9 cellular contexts compared by ENCODE assay signal in genomic region chr14:22039938-22040780, GRCh38.
DNase-seq lines count a peak whose midpoint lies in the region; ATAC-seq, FAIRE-seq and TF ChIP-seq lines count a peak whose summit lies in the region.
"Had no signal": no experiment of that assay in that cellular context is flagged by ENCODE, and none has a peak within 500 bp of the region (broad histone marks: within the 10 kb centered on the region; RNA-seq: fewer than 3 reads in every experiment).

No MANE protein-coding gene starts in this region.

- no peak for ATAC-seq in K562
- peak; percentile 93 for ATAC-seq in naive thymus-derived CD4-positive, alpha-beta T cell
- no peak for ATAC-seq in HG02610 (IDR thresholded peaks at IDR 0.05; ENCODE audit: unreplicated experiment)

- CTCF ChIA-PET in PC-9 (lab: Charles Lee) (no interaction called here), K562 (lab: Yijun Ruan, JAX; ENCODE audit: low intra/inter-chr PET ratio) (no interaction called here)
- CTCF ChIA-PET in naive thymus-derived CD4-positive, alpha-beta T cell (lab: Charles Lee) = interaction anchor here (0.8 to 1.6 kb wide), 12 partner anchors 14 to 118 kb away, joined by 3 to 11 read pairs (median 4); no protein-coding TSS in a partner anchor

- no peak overlapping the region for H3K4me2 ChIP-seq in PC-9
- no peak overlapping the region for H3K4me2 ChIP-seq in K562 (ENCODE audit: insufficient read depth, low read length)
- H3K4me2 ChIP-seq: BLaER1 treated with 17β-estradiol and CSF1 and Interleukin-3, amounts not matched to agents 10 nM and 100 nM had no signal

- no peaks in the 10 kb centered on the region for H3K9me3 ChIP-seq in PC-9 (ENCODE audit: insufficient read depth, low read depth)
- H3K9me3 ChIP-seq in K562 (replicated peaks; ENCODE audit: control insufficient read depth, insufficient read depth, low read depth, low read length) = no peaks in the 10 kb centered on the region
- H3K9me3 ChIP-seq in naive thymus-derived CD4-positive, alpha-beta T cell (ENCODE audit: control insufficient read depth in 2 of 3, low read length in 3 of 3) = no peaks in the 10 kb centered on the region
- H3K9me3 ChIP-seq in stomach = no peaks in the 10 kb centered on the region
- H3K9me3 ChIP-seq: BLaER1 treated with 17β-estradiol and CSF1 and Interleukin-3, amounts not matched to agents 10 nM and 100 nM had no signal

- peak overlapping the region; percentile 79 to 91 (median 83) for H3K4me3 Mint-ChIP-seq in naive thymus-derived CD4-positive, alpha-beta T cell

- WGBS in K562 (ENCODE audit: insufficient coverage, low coverage, missing lambda C conversion rate) = 3% methylated on average over 6 of the region's 6 CpGs
- WGBS in stomach, 5 donors = 39 to 46% (median 41%) methylated on average over 6 of the region's 6 CpGs

- H3K27me3 ChIP-seq in PC-9 (ENCODE audit: insufficient read depth, low read depth) (no peaks in the 10 kb centered on the region), K562 (ENCODE audit: control insufficient read depth in 2 of 2, insufficient read depth in 2 of 2, low read length in 2 of 2) (no peaks in the 10 kb centered on the region), stomach (no peaks in the 10 kb centered on the region)
- no peaks in the 10 kb centered on the region for H3K27me3 ChIP-seq in naive thymus-derived CD4-positive, alpha-beta T cell (ENCODE audit: control insufficient read depth in 2 of 2, insufficient read depth in 2 of 2, low read length in 2 of 2)

- H3K4me1 Mint-ChIP-seq in naive thymus-derived CD4-positive, alpha-beta T cell = peaks cover 2 to 34% (median 12%) of the 10 kb centered on the region in 7 donors

- BruUV-seq in PC-9 (replicated peaks; lab: Mats Ljungman, UMichigan) (no TSS peak), K562 (replicated peaks; lab: Mats Ljungman, UMichigan) (no TSS peak)

- no peak for TF ChIP-seq RAD21 in K562 (CRISPR knock-in tag; conservative IDR thresholded peaks at IDR 0.05 in 1 of 2, IDR thresholded peaks at IDR 0.05 in 1 of 2)

- no peak overlapping the region for H2AFZ ChIP-seq in PC-9
- H2AFZ ChIP-seq in K562 (ENCODE audit: low read depth, low read length) = no peak overlapping the region

- peak; percentile 59; the same call in 1 of the 2 replicates for TF ChIP-seq CTCF in PC-9 (conservative IDR thresholded peaks at IDR 0.05)
- peak; percentile 2 to 34 (median 13); a peak in 1 of 6 replicates for TF ChIP-seq CTCF in K562 (IDR thresholded peaks at IDR 0.05 in 2 of 3, conservative IDR thresholded peaks at IDR 0.05 in 1 of 3; ENCODE audit: insufficient read depth in 2 of 3, low read depth in 1 of 3, low read length in 3 of 3)
- TF ChIP-seq CTCF in stomach (IDR thresholded peaks at IDR 0.05) = peak in 2 of 7 experiments; percentile 41 to 45

- H3K4me1 ChIP-seq in PC-9 (replicated peaks; ENCODE audit: insufficient read depth) (no peaks in the 10 kb centered on the region), K562 (replicated peaks in 1 of 2; ENCODE audit: control insufficient read depth in 2 of 2, insufficient read depth in 2 of 2, low read length in 2 of 2) (no peaks in the 10 kb centered on the region), stomach (no peaks in the 10 kb centered on the region)
- no peaks in the 10 kb centered on the region for H3K4me1 ChIP-seq in naive thymus-derived CD4-positive, alpha-beta T cell (ENCODE audit: control insufficient read depth in 2 of 2, insufficient read depth in 2 of 2, low read length in 2 of 2)

- intact Hi-C loops in PC-9 (cut with micrococcal nuclease; ENCODE audit: unreplicated experiment) (no loop called here), K562 (cut with micrococcal nuclease) (no loop called here), stomach (cut with DNase I; ENCODE audit: low total_unique reads) (no loop called here)
- intact Hi-C loops in naive thymus-derived CD4-positive, alpha-beta T cell (cut with micrococcal nuclease) = loop anchor here (1.0 to 2.0 kb wide), 4 partner anchors 37 to 530 kb away; no protein-coding TSS in a partner anchor

- TF ChIP-seq POLR2A in K562 (conservative IDR thresholded peaks at IDR 0.05) (no peak), stomach (IDR thresholded peaks at IDR 0.05) (no peak)

- no peak overlapping the region for H3K9ac ChIP-seq in K562 (ENCODE audit: insufficient read depth in 1 of 2, low read depth in 2 of 2, low read length in 2 of 2)
- H3K9ac ChIP-seq: BLaER1 treated with 17β-estradiol and CSF1 and Interleukin-3, amounts not matched to agents 10 nM and 100 nM had no signal

- H3F3A ChIP-seq in PC-9 (ENCODE audit: insufficient read depth, low read depth) = no peaks in the 10 kb centered on the region

- no peaks in the 10 kb centered on the region for H3K36me3 ChIP-seq in PC-9 (ENCODE audit: low read depth)
- H3K36me3 ChIP-seq in K562 (ENCODE audit: control insufficient read depth, insufficient read depth, low read length) = no peaks in the 10 kb centered on the region
- no peaks in the 10 kb centered on the region for H3K36me3 ChIP-seq in naive thymus-derived CD4-positive, alpha-beta T cell (ENCODE audit: control insufficient read depth in 2 of 3, insufficient read depth in 3 of 3, low read length in 3 of 3)
- no peaks in the 10 kb centered on the region for H3K36me3 ChIP-seq in stomach
- H3K36me3 ChIP-seq: BLaER1 treated with 17β-estradiol and CSF1 and Interleukin-3, amounts not matched to agents 10 nM and 100 nM had no signal

- in situ Hi-C loops in K562 (cut with MboI) = no loop called here

- peak; percentile 9 for DNase-seq in NCI-H748 (lab: John Stamatoyannopoulos, UW; ENCODE audit: unreplicated experiment)
- no peak for DNase-seq in NCI-H748 treated with DMSO at 0.1 percent for 48 hours (lab: John Stamatoyannopoulos, UW)
- DNase-seq in PC-9 = no peak
- no peak for DNase-seq in K562 (ENCODE audit: extremely low read depth in 1 of 4, low spot score in 3 of 4)
- DNase-seq in naive thymus-derived CD4-positive, alpha-beta T cell = peak in 7 of 9 donors; percentile 46 to 70 (median 59)
- no peak for DNase-seq in stomach
- DNase-seq in NCI-H1417 (lab: John Stamatoyannopoulos, UW) = no peak

- no peak overlapping the region for H3K27ac ChIP-seq in PC-9
- H3K27ac ChIP-seq in K562 (ENCODE audit: extremely low read depth, low read depth, low read length) = no peak overlapping the region
- H3K27ac ChIP-seq in naive thymus-derived CD4-positive, alpha-beta T cell (ENCODE audit: low read depth, low read length) = peak overlapping the region; percentile 64
- H3K27ac ChIP-seq in stomach = no peak overlapping the region
- H3K27ac ChIP-seq: BLaER1 treated with 17β-estradiol and CSF1 and Interleukin-3, amounts not matched to agents 10 nM and 100 nM had no signal

- no peaks in the 10 kb centered on the region for H3K9me3 Mint-ChIP-seq in naive thymus-derived CD4-positive, alpha-beta T cell

- no peaks in the 10 kb centered on the region for H3K36me3 Mint-ChIP-seq in naive thymus-derived CD4-positive, alpha-beta T cell

- no peaks in the 10 kb centered on the region for H3K79me2 ChIP-seq in PC-9 (ENCODE audit: low read depth)
- no peaks in the 10 kb centered on the region for H3K79me2 ChIP-seq in K562 (ENCODE audit: control insufficient read depth, insufficient read depth, low read length)

- TF ChIP-seq EP300 in K562 (IDR thresholded peaks at IDR 0.05; ENCODE audit: low read length) (no peak), stomach (IDR thresholded peaks at IDR 0.05) (no peak)

- H3K27ac Mint-ChIP-seq in naive thymus-derived CD4-positive, alpha-beta T cell = peak overlapping the region; percentile 80 to 92 (median 88)

- H3K9me2 ChIP-seq in PC-9 (ENCODE audit: insufficient read depth) = no peaks in the 10 kb centered on the region

- peaks cover 0 to 8% (median 0%) of the 10 kb centered on the region in 5 donors for H3K27me3 Mint-ChIP-seq in naive thymus-derived CD4-positive, alpha-beta T cell

- no peak for FAIRE-seq in K562 (lab: Jason Lieb, UNC)

- H4K20me1 ChIP-seq in PC-9 (ENCODE audit: insufficient read depth) (no peaks in the 10 kb centered on the region), K562 (replicated peaks; ENCODE audit: control insufficient read depth, insufficient read depth, low read length) (no peaks in the 10 kb centered on the region)

- POLR2A ChIA-PET in PC-9 (lab: Charles Lee; ENCODE audit: unreplicated experiment) = no interaction called here
- POLR2A ChIA-PET in K562 (lab: Yijun Ruan, JAX) = no interaction called here
- POLR2A ChIA-PET in naive thymus-derived CD4-positive, alpha-beta T cell (lab: Charles Lee) = interaction anchor here (0.9 to 1.6 kb wide), 6 partner anchors 14 to 530 kb away, joined by 3 to 9 read pairs (median 4); no protein-coding TSS in a partner anchor

- H3K9me1 ChIP-seq in K562 (ENCODE audit: control insufficient read depth, insufficient read depth, low read length) = no peaks in the 10 kb centered on the region

- no peak overlapping the region for H3K4me3 ChIP-seq in PC-9
- no peak overlapping the region for H3K4me3 ChIP-seq in K562
- H3K4me3 ChIP-seq in naive thymus-derived CD4-positive, alpha-beta T cell (ENCODE audit: low read length) = peak overlapping the region; percentile 40
- no peak overlapping the region for H3K4me3 ChIP-seq in stomach
- H3K4me3 ChIP-seq: BLaER1 treated with 17β-estradiol and CSF1 and Interleukin-3, amounts not matched to agents 10 nM and 100 nM had no signal

TF ChIP-seq in K562, 482 proteins besides CTCF, POLR2A, EP300 and RAD21 (continues in another document):
- TF ChIP-seq FOXP1 (CRISPR knock-in tag; IDR thresholded peaks at IDR 0.05) = no peak
- TF ChIP-seq HNRNPUL1 (IDR thresholded peaks at IDR 0.05; ENCODE audit: low read length) = no peak
- no peak for TF ChIP-seq BCL6 (CRISPR knock-in tag; IDR thresholded peaks at IDR 0.05)
- TF ChIP-seq ZBTB11 (CRISPR knock-in tag; IDR thresholded peaks at IDR 0.05) = no peak

Comparison
In these comparisons a context has a peak if more than half of its experiments do, and no peak if none do; other contexts are left out.
1. DNase-seq: peak in NCI-H748 (single experiment) and naive thymus-derived CD4-positive, alpha-beta T cell (7 of 9); none in NCI-H748 treated with DMSO at 0.1 percent for 48 hours (single experiment), PC-9 (0 of 2), K562 (0 of 4), stomach (single experiment) and NCI-H1417 (0 of 3).
2. intact Hi-C loops: an anchor here in naive thymus-derived CD4-positive, alpha-beta T cell (1.0 to 2.0 kb wide); none called in PC-9, K562 and stomach.